8 cellular contexts compared by ENCODE assay signal in genomic region chr14:91418387-91419043, GRCh38. TPM values are rescaled to one million over a fixed set of nuclear protein-coding genes. Genes with fewer than 3 reads are reported as not detected.
A peak's percentile ranks its signal among the peaks of the same experiment; 100 is the strongest.
DNase-seq lines count a peak whose midpoint lies in the region; ATAC-seq and TF ChIP-seq lines count a peak whose summit lies in the region.

No MANE protein-coding gene starts in this region.

- DNase-seq in GM06990 (ENCODE audit: extremely low read depth, insufficient read length) (peak; percentile 83), HT-29 (ENCODE audit: low spot score) (peak; percentile 57), RPMI7951 (ENCODE audit: low read depth) (peak; percentile 13), head of caudate nucleus (peak in 41 of 42 donors; percentile 46 to 88 (median 74)), osteocyte (ENCODE audit: extremely low spot score, unreplicated experiment) (no peak), tibial artery (peak in 1 of 2 donors; percentile 47)
- peak; percentile 84 for DNase-seq in activated naive CD4-positive, alpha-beta T cell treated with anti-CD3 and anti-CD28 coated beads for 36 hours

- peak overlapping the region; percentile 64 for H3K4me3 Mint-ChIP-seq in activated naive CD4-positive, alpha-beta T cell treated with anti-CD3 and anti-CD28 coated beads for 36 hours
- H3K4me3 Mint-ChIP-seq in osteocyte (ENCODE audit: unreplicated experiment): peak overlapping the region; percentile 55

- CTCF ChIA-PET in activated naive CD4-positive, alpha-beta T cell treated with anti-CD3 and anti-CD28 coated beads for 36 hours (lab: Charles Lee): interaction anchor here (0.6 to 9.5 kb wide), 12 partner anchors 10 to 116 kb away, joined by 3 to 99 read pairs (median 3); no protein-coding TSS in a partner anchor

- intact Hi-C loops in activated naive CD4-positive, alpha-beta T cell treated with anti-CD3 and anti-CD28 coated beads for 36 hours (cut with micrococcal nuclease): loop anchor here (1.0 to 10.0 kb wide), 6 partner anchors 8 to 1464 kb away; partner anchors contain the start of genes EFCAB11 and TDP1
- intact Hi-C loops in head of caudate nucleus (cut with DNase I) (loop anchor here (2.0 kb wide), 1 partner anchor 96 kb away; no protein-coding TSS in a partner anchor), tibial artery (cut with DNase I; ENCODE audit: low total_unique reads) (loop anchor here (5.0 kb wide), 1 partner anchor 96 kb away; no protein-coding TSS in a partner anchor)

- H3K4me1 Mint-ChIP-seq in activated naive CD4-positive, alpha-beta T cell treated with anti-CD3 and anti-CD28 coated beads for 36 hours (ENCODE audit: low read depth): peaks cover 32% of the 10 kb centered on the region
- peaks cover 24% of the 10 kb centered on the region for H3K4me1 Mint-ChIP-seq in osteocyte (ENCODE audit: unreplicated experiment)

- H3K9me3 Mint-ChIP-seq in activated naive CD4-positive, alpha-beta T cell treated with anti-CD3 and anti-CD28 coated beads for 36 hours: no peaks in the 10 kb centered on the region
- H3K9me3 Mint-ChIP-seq in osteocyte (ENCODE audit: unreplicated experiment): no peaks in the 10 kb centered on the region

- H3K4me1 ChIP-seq in tibial artery: peaks cover 0 to 27% (median 19%) of the 10 kb centered on the region in 4 donors

- ATAC-seq in GM19328 (IDR thresholded peaks at IDR 0.05; ENCODE audit: unreplicated experiment): no peak

- H3K27ac Mint-ChIP-seq in activated naive CD4-positive, alpha-beta T cell treated with anti-CD3 and anti-CD28 coated beads for 36 hours: peak overlapping the region; percentile 74
- H3K27ac Mint-ChIP-seq in osteocyte (ENCODE audit: unreplicated experiment): no peak overlapping the region

- peak overlapping the region; percentile 54 for H3K4me3 ChIP-seq in GM06990 (replicated peaks; ENCODE audit: low read depth, low read length)
- peak overlapping the region; percentile 41 to 51 for H3K4me3 ChIP-seq in tibial artery

- no peaks in the 10 kb centered on the region for H3K9me3 ChIP-seq in tibial artery

- H3K27me3 Mint-ChIP-seq in activated naive CD4-positive, alpha-beta T cell treated with anti-CD3 and anti-CD28 coated beads for 36 hours (ENCODE audit: low read depth): no peaks in the 10 kb centered on the region
- peaks cover 22% of the 10 kb centered on the region for H3K27me3 Mint-ChIP-seq in osteocyte (ENCODE audit: unreplicated experiment)

- H3K27ac ChIP-seq in tibial artery: no peak overlapping the region

- H3K36me3 ChIP-seq in GM06990 (ENCODE audit: control insufficient read depth, insufficient read depth, low read length): peaks cover under 1% of the 10 kb centered on the region; the same call in 1 of the 2 replicates
- H3K36me3 ChIP-seq in tibial artery: no peaks in the 10 kb centered on the region

- peaks cover 27% of the 10 kb centered on the region for H3K36me3 Mint-ChIP-seq in activated naive CD4-positive, alpha-beta T cell treated with anti-CD3 and anti-CD28 coated beads for 36 hours (ENCODE audit: low read depth)
- no peaks in the 10 kb centered on the region for H3K36me3 Mint-ChIP-seq in osteocyte (ENCODE audit: unreplicated experiment)

- TF ChIP-seq CTCF in GM06990 (IDR thresholded peaks at IDR 0.05; ENCODE audit: insufficient read depth, low read length, poor library complexity, severe bottlenecking) (peak; percentile 97), osteocyte (IDR thresholded peaks at IDR 0.05) (peak; percentile 91), tibial artery (IDR thresholded peaks at IDR 0.05) (peak; percentile 91 to 92)

- H3K27me3 ChIP-seq in GM06990 (replicated peaks; ENCODE audit: control insufficient read depth, insufficient read depth, low read length): no peaks in the 10 kb centered on the region
- peaks cover 0 to 25% of the 10 kb centered on the region in 2 donors for H3K27me3 ChIP-seq in tibial artery

RNA-seq across cellular contexts. Expression of gene CCDC88C, which starts 0.9 kb away (rescaled TPM):
- 41.7 and 45.3 TPM in 2 replicates for total RNA-seq in HT-29 (2014; rRNA removed; shearing (Covaris generic))
- 0.10 and 0.12 TPM in 2 replicates for total RNA-seq in RPMI7951 (2014; rRNA removed; shearing (Covaris generic))
- total RNA-seq in activated naive CD4-positive, alpha-beta T cell treated with anti-CD3 and anti-CD28 coated beads for 36 hours: 10 to 100 TPM; 76.0 to 83.3 TPM
- 1.1 and 1.4 TPM in 2 replicates for total RNA-seq in osteocyte

Comparison
In these comparisons a context has a peak if more than half of its experiments do, and no peak if none do; other contexts are left out.
1. RNA of gene CCDC88C, which starts 0.9 kb away (total RNA-seq): 76.0 to 83.3 TPM in activated naive CD4-positive, alpha-beta T cell treated with anti-CD3 and anti-CD28 coated beads for 36 hours and 41.7 to 45.3 TPM in HT-29; 1.1 to 1.4 TPM in osteocyte and 0.10 to 0.12 TPM in RPMI7951; every median in the first group is over 10 times any median in the second.
2. Peak in every context shown above with its lines, with median percentiles within 50 percentile points of each other: CTCF ChIP-seq.